In genomic region chr20:9591080-9591479, GRCh38 we compare ENCODE assay signal across 27 cellular contexts.
"Had no signal": no experiment of that assay in that cellular context is flagged by ENCODE, and none has a peak within 500 bp of the region (broad histone marks: within the 10 kb centered on the region; RNA-seq: fewer than 3 reads in every experiment).

No MANE protein-coding gene starts in this region.

- H3K4me3 ChIP-seq: stomach, suprapubic skin, testis, thoracic aorta, thyroid gland, tibial artery, tibial nerve, transverse colon, upper lobe of left lung, upper lobe of right lung, uterus, vagina had no signal

- DNase-seq: stimulated activated CD4-positive, alpha-beta T cell treated with anti-CD3 and anti-CD28 coated beads, Interleukin-2, amount 100 ng/mL, for 48 hours; stimulated activated CD4-positive, alpha-beta T cell treated with anti-CD3 and anti-CD28 coated beads, Interleukin-4, amount 100 ng/mL, for 1 hour; stimulated activated CD4-positive, alpha-beta T cell treated with anti-CD3 and anti-CD28 coated beads, Interleukin-4, amount 100 ng/mL, for 24 hours; stimulated activated CD4-positive, alpha-beta T cell treated with anti-CD3 and anti-CD28 coated beads, Interleukin-4, amount 100 ng/mL, for 4 hours; stimulated activated CD8-positive, alpha-beta memory T cell treated with anti-CD3 and anti-CD28 coated beads, Interleukin-4, amount 100 ng/mL, for 48 hours; stimulated activated naive B cell treated with anti-CD40 and anti-IgM and Interleukin-4, amounts not matched to agents 10 μg/mL and 1 μg/mL and 100 μg/mL, for 72 hours; stimulated activated naive CD4-positive, alpha-beta T cell; stimulated activated naive CD4-positive, alpha-beta T cell treated with Interleukin-2 at 50 U/mL for 16 hours; stimulated activated naive CD8-positive, alpha-beta T cell treated with anti-CD3 and anti-CD28 coated beads, Interleukin-15, amount 100 ng/mL, for 72 hours; stimulated activated naive CD8-positive, alpha-beta T cell treated with anti-CD3 and anti-CD28 coated beads, Interleukin-15, Interleukin-2, amounts not matched to agents 100 U/mL and 50 U/mL, for 24 hours; stomach; substantia nigra; testis; thyroid gland; tibial artery; transverse colon; trophoblast cell; upper lobe of left lung; upper lobe of right lung; uterus had no signal

- H3K9me3 ChIP-seq: stomach, suprapubic skin, testis, thoracic aorta, thyroid gland, tibial artery, tibial nerve, transverse colon, upper lobe of left lung, upper lobe of right lung, uterus, vagina had no signal

- FAIRE-seq: urothelium cell line had no signal

- ATAC-seq: stimulated activated effector memory CD8-positive, alpha-beta T cell treated with anti-CD3 and anti-CD28 coated beads, Interleukin-12 subunit alpha, Interleukin-12 subunit beta, amount 100 ng/mL, for 72 hours; stimulated activated memory B cell treated with anti-CD40 and anti-IgM and Interleukin-4, amounts not matched to agents 10 μg/mL and 1 μg/mL and 100 μg/mL, for 72 hours; stimulated activated naive B cell treated with anti-CD40 and anti-IgM and Interleukin-4, amounts not matched to agents 10 μg/mL and 1 μg/mL and 100 μg/mL, for 72 hours; stimulated activated naive CD8-positive, alpha-beta T cell treated with anti-CD3 and anti-CD28 coated beads, Interleukin-15, amount 100 ng/mL, for 72 hours; stimulated activated naive CD8-positive, alpha-beta T cell treated with anti-CD3 and anti-CD28 coated beads, Interleukin-15, Interleukin-2, amounts not matched to agents 100 U/mL and 50 U/mL, for 24 hours; upper lobe of right lung had no signal

- H3K27ac ChIP-seq: stomach, suprapubic skin, testis, thoracic aorta, thyroid gland, tibial artery, tibial nerve, transverse colon, upper lobe of left lung, upper lobe of right lung, uterus, vagina had no signal

- H3K27me3 ChIP-seq: stomach, suprapubic skin, testis, thyroid gland, tibial nerve, transverse colon, upper lobe of left lung, upper lobe of right lung, uterus, vagina had no signal

- H3K36me3 ChIP-seq: stomach, suprapubic skin, thoracic aorta, thyroid gland, tibial artery, tibial nerve, transverse colon, upper lobe of left lung, upper lobe of right lung, uterus, vagina had no signal

- H3K4me1 ChIP-seq: suprapubic skin, testis, thyroid gland, tibial artery, tibial nerve, upper lobe of left lung, upper lobe of right lung, uterus, vagina had no signal
